ENCODE assay signal across 10 cellular contexts in genomic region chr11:2534131-2534956, GRCh38.
DNase-seq lines count a peak whose midpoint lies in the region; ATAC-seq and TF ChIP-seq lines count a peak whose summit lies in the region.
"Had no signal": no experiment of that assay in that cellular context is flagged by ENCODE, and none has a peak within 500 bp of the region (broad histone marks: within the 10 kb centered on the region; RNA-seq: fewer than 3 reads in every experiment).

No MANE protein-coding gene starts in this region.

- in situ Hi-C loops in IMR-90 (cut with MboI; ENCODE audit: low sequenced_read_pairs): loop anchor here (5.0 kb wide), 2 partner anchors 107 to 353 kb away; partner anchors contain the start of gene CDKN1C

- peak overlapping the region; percentile 68; the same call in 1 of the 2 replicates for H2BK20ac ChIP-seq in IMR-90 (ENCODE audit: low read depth, low read length)

- H3K4me2 ChIP-seq in BLaER1: peak overlapping the region; percentile 95
- no peak overlapping the region for H3K4me2 ChIP-seq in IMR-90 (ENCODE audit: low read depth, low read length)

- H2BK15ac ChIP-seq in IMR-90 (ENCODE audit: low read depth, low read length): peak overlapping the region; percentile 6; the same call in 1 of the 3 replicates

- CTCF ChIA-PET in IMR-90 (lab: Yijun Ruan, JAX): interaction anchor here (5.1 kb wide), 1 partner anchor 354 kb away, joined by 116 read pairs; the partner anchor contains the start of gene CDKN1C

- BruUV-seq in IMR-90 (replicated peaks; lab: Mats Ljungman, UMichigan): no TSS peak

- H3K4me1 Mint-ChIP-seq in endodermal cell: peaks cover 11% of the 10 kb centered on the region

- no peaks in the 10 kb centered on the region for H3K27me3 ChIP-seq in BLaER1
- peaks cover 3% of the 10 kb centered on the region; the same call in 1 of the 2 replicates for H3K27me3 ChIP-seq in IMR-90 (ENCODE audit: control insufficient read depth, insufficient read depth, low read length)
- no peaks in the 10 kb centered on the region for H3K27me3 ChIP-seq in endodermal cell (ENCODE audit: control insufficient read depth, insufficient read depth, low read length, poor library complexity, severe bottlenecking)

- peak overlapping the region; percentile 45 for H3K27ac ChIP-seq in BLaER1
- 0 out of 2 replicates have a peak overlapping the region, but pooled peaks have one; percentile 16 for H3K27ac ChIP-seq in IMR-90 (ENCODE audit: insufficient read depth, low read length)
- no peak overlapping the region for H3K27ac ChIP-seq in endodermal cell (ENCODE audit: low read depth, low read length)

- peaks cover 18% of the 10 kb centered on the region; the same call in 1 of the 2 replicates for H4K20me1 ChIP-seq in BLaER1
- H4K20me1 ChIP-seq in IMR-90 (ENCODE audit: insufficient read depth, low read length): no peaks in the 10 kb centered on the region

- H3K4me3 ChIP-seq in BLaER1 (no peak overlapping the region), IMR-90 (ENCODE audit: insufficient read depth, low read depth, low read length) (no peak overlapping the region), endodermal cell (ENCODE audit: low read length) (no peak overlapping the region)

- no peak for TF ChIP-seq CTCF in IMR-90 (conservative IDR thresholded peaks at IDR 0.05; ENCODE audit: low read depth, low read length)
- no peak for TF ChIP-seq CTCF in endodermal cell (conservative IDR thresholded peaks at IDR 0.05)

- H2BK5ac ChIP-seq in IMR-90 (ENCODE audit: low read depth, low read length, poor library complexity, severe bottlenecking): no peak overlapping the region

- peak overlapping the region; percentile 64 for H4K91ac ChIP-seq in IMR-90 (ENCODE audit: insufficient read depth, low read depth, low read length)

- no peaks in the 10 kb centered on the region for H3K9me3 Mint-ChIP-seq in endodermal cell
- H3K9me3 Mint-ChIP-seq: CD4-positive, CD25-positive, alpha-beta regulatory T cell had no signal

- no peak for ATAC-seq in IMR-90 (ENCODE audit: low read depth)
- no peak for ATAC-seq in HG02623 (IDR thresholded peaks at IDR 0.05; ENCODE audit: unreplicated experiment)
- no peak for ATAC-seq in HG03175 (IDR thresholded peaks at IDR 0.05; ENCODE audit: unreplicated experiment)
- no peak for ATAC-seq in HG03097 (IDR thresholded peaks at IDR 0.05; ENCODE audit: low FRiP score, unreplicated experiment)

- H2AFZ ChIP-seq in IMR-90 (replicated peaks; ENCODE audit: low read length, poor library complexity): peak overlapping the region; percentile 80

- H3K23ac ChIP-seq in IMR-90 (ENCODE audit: low read depth, low read length): no peak overlapping the region

- H3K14ac ChIP-seq in IMR-90 (replicated peaks; ENCODE audit: low read depth, low read length): no peak overlapping the region

- no peak overlapping the region for H3K4me3 Mint-ChIP-seq in endodermal cell
- H3K4me3 Mint-ChIP-seq: CD4-positive, CD25-positive, alpha-beta regulatory T cell had no signal

- no peak overlapping the region; the same call in 1 of the 2 replicates for H4K5ac ChIP-seq in IMR-90 (ENCODE audit: low read depth, low read length)

- H3K4ac ChIP-seq in IMR-90 (ENCODE audit: low read depth, low read length): peak overlapping the region; percentile 73

- no peaks in the 10 kb centered on the region for H3K79me1 ChIP-seq in IMR-90 (ENCODE audit: low read depth in 1 of 2, low read length in 2 of 2)

- peak overlapping the region in 1 of 2 experiments; percentile 3; a peak in 2 of 4 replicates for H4K8ac ChIP-seq in IMR-90 (ENCODE audit: low read depth in 2 of 2, low read length in 2 of 2)

- DNase-seq in IMR-90 (no peak), endodermal cell (no peak), myocyte (ENCODE audit: low read depth) (peak; percentile 52), globus pallidus (ENCODE audit: low spot score) (no peak)
- DNase-seq: activated CD4-positive, alpha-beta T cell treated with anti-CD3 and anti-CD28 coated beads for 4 hours; CD4-positive, CD25-positive, alpha-beta regulatory T cell had no signal

- peaks cover 3% of the 10 kb centered on the region for H3K9me1 ChIP-seq in IMR-90 (ENCODE audit: insufficient read depth, low read length)

- H3K4me1 ChIP-seq in BLaER1 (peaks cover 50% of the 10 kb centered on the region), IMR-90 (ENCODE audit: control insufficient read depth, insufficient read depth, low read length) (peaks cover 14% of the 10 kb centered on the region), endodermal cell (ENCODE audit: control insufficient read depth, insufficient read depth, low read length) (peaks cover 10% of the 10 kb centered on the region)

- H3K9ac ChIP-seq in BLaER1: peak overlapping the region; percentile 20
- H3K9ac ChIP-seq in IMR-90 (ENCODE audit: low read depth, low read length): no peak overlapping the region
- H3K9ac ChIP-seq in endodermal cell (ENCODE audit: extremely low read depth, low read length, poor library complexity, severe bottlenecking): peak overlapping the region; percentile 20

- POLR2A ChIA-PET in IMR-90 (lab: Charles Lee; ENCODE audit: unreplicated experiment): interaction anchor here (0.5 to 1.4 kb wide), 3 partner anchors 141 to 353 kb away, joined by 4 to 5 read pairs (median 4); partner anchors contain the start of gene CDKN1C

- TF ChIP-seq RAD21 in IMR-90 (IDR thresholded peaks at IDR 0.05; ENCODE audit: low read length): no peak

- 92% methylated on average over 17 of the region's 31 CpGs; no CpG with 5 or more reads in 1 of the 2 experiments for WGBS in IMR-90 (ENCODE audit: extremely low coverage in 2 of 2, insufficient read length in 1 of 2), 2 experiments
- 87 to 88% methylated on average over 22 to 31 of the region's 31 CpGs for WGBS in endodermal cell (ENCODE audit: insufficient coverage in 1 of 2, insufficient read length in 1 of 2), 2 experiments

- H3K18ac ChIP-seq in IMR-90 (ENCODE audit: low read depth, low read length): peak overlapping the region; percentile 5; the same call in 1 of the 2 replicates

- H3K9me3 ChIP-seq in BLaER1 (no peaks in the 10 kb centered on the region), IMR-90 (ENCODE audit: control insufficient read depth, insufficient read depth, low read length) (no peaks in the 10 kb centered on the region), endodermal cell (ENCODE audit: control insufficient read depth, low read length) (no peaks in the 10 kb centered on the region)

- dilution Hi-C loops in IMR-90 (cut with HindIII; ENCODE audit: low sequenced_read_pairs, unreplicated experiment): no loop called here

- H3K27ac Mint-ChIP-seq in endodermal cell: peak overlapping the region; percentile 80
- H3K27ac Mint-ChIP-seq: CD4-positive, CD25-positive, alpha-beta regulatory T cell had no signal

- H3K36me3 ChIP-seq in BLaER1 (no peaks in the 10 kb centered on the region), IMR-90 (ENCODE audit: control insufficient read depth, insufficient read depth, low read length) (no peaks in the 10 kb centered on the region), endodermal cell (ENCODE audit: control insufficient read depth, insufficient read depth, low read length) (no peaks in the 10 kb centered on the region)

- H2BK120ac ChIP-seq in IMR-90 (ENCODE audit: low read depth, low read length): peak overlapping the region; percentile 75

- no peak overlapping the region for H3K56ac ChIP-seq in IMR-90 (ENCODE audit: extremely low read depth, insufficient read depth, low read length)

- peak overlapping the region; percentile 29 for H2AK9ac ChIP-seq in IMR-90 (replicated peaks; ENCODE audit: low read depth, low read length, poor library complexity)

- H3K27me3 Mint-ChIP-seq in endodermal cell (ENCODE audit: insufficient read depth): peaks cover 28% of the 10 kb centered on the region
- H3K27me3 Mint-ChIP-seq: CD4-positive, CD25-positive, alpha-beta regulatory T cell had no signal

- intact Hi-C loops in IMR-90 (cut with micrococcal nuclease): loop anchor here (5.0 kb wide), 1 partner anchor 458 kb away; the partner anchor contains the start of gene NAP1L4

- H3K36me3 Mint-ChIP-seq in endodermal cell (ENCODE audit: low read depth): no peaks in the 10 kb centered on the region
- H3K36me3 Mint-ChIP-seq: CD4-positive, CD25-positive, alpha-beta regulatory T cell had no signal

- TF ChIP-seq POLR2A in IMR-90 (IDR thresholded peaks at IDR 0.05; ENCODE audit: low read depth, low read length): no peak

- peak overlapping the region; percentile 67 for H2AK5ac ChIP-seq in IMR-90 (ENCODE audit: low read depth, low read length)

TF ChIP-seq in IMR-90, 13 proteins besides CTCF, POLR2A, EP300 and RAD21:
- TF ChIP-seq RFX5 (IDR thresholded peaks at IDR 0.05; ENCODE audit: low read depth, low read length) (no peak), MAFK (IDR thresholded peaks at IDR 0.05; ENCODE audit: low read depth, low read length) (no peak), MAZ (IDR thresholded peaks at IDR 0.05; ENCODE audit: borderline replicate concordance, low read depth, low read length) (no peak), BHLHE40 (IDR thresholded peaks at IDR 0.05; ENCODE audit: low read depth, low read length) (no peak)
